In genomic region chr22:33162196-33162595, GRCh38 we compare ENCODE assay signal across 18 cellular contexts.
"Had no signal": no experiment of that assay in that cellular context is flagged by ENCODE, and none has a peak within 500 bp of the region (broad histone marks: within the 10 kb centered on the region; RNA-seq: fewer than 3 reads in every experiment).

No MANE protein-coding gene starts in this region.

- DNase-seq: occipital lobe; ovary; posterior cingulate gyrus; psoas muscle; right cardiac atrium; right lobe of liver; sigmoid colon; small intestine; stimulated activated CD4-positive, alpha-beta T cell treated with anti-CD3 and anti-CD28 coated beads, Interleukin-15, amount 100 ng/mL, for 24 hours; stimulated activated CD4-positive, alpha-beta T cell treated with anti-CD3 and anti-CD28 coated beads, Interleukin-2, amount 100 ng/mL, for 24 hours; stimulated activated CD4-positive, alpha-beta T cell treated with anti-CD3 and anti-CD28 coated beads, Interleukin-2, amount 100 ng/mL, for 48 hours; stimulated activated CD4-positive, alpha-beta T cell treated with anti-CD3 and anti-CD28 coated beads, Interleukin-4, amount 100 ng/mL, for 24 hours; stimulated activated naive B cell treated with anti-CD40 and anti-IgM and Interleukin-4, amounts not matched to agents 10 μg/mL and 1 μg/mL and 100 μg/mL, for 72 hours; stimulated activated naive CD4-positive, alpha-beta T cell treated with Interleukin-2 at 50 U/mL for 16 hours; stomach; thyroid gland; trophoblast cell; upper lobe of left lung had no signal
